In genomic region chr2:37586663-37587409, GRCh38 we compare ENCODE assay signal across 1 cellular context.
TF ChIP-seq lines count a peak whose summit lies in the region.

No MANE protein-coding gene starts in this region.

TF ChIP-seq in GM23338, 12 proteins besides CTCF, POLR2A, EP300 and RAD21 (continued from another document):
- TF ChIP-seq ZNF462 (CRISPR knock-in tag; IDR thresholded peaks at IDR 0.05) (no peak), ETS1 (IDR thresholded peaks at IDR 0.05) (no peak)
